28 cellular contexts compared by ENCODE assay signal in genomic region chr1:92926873-92927272, GRCh38.
"Had no signal": no experiment of that assay in that cellular context is flagged by ENCODE, and none has a peak within 500 bp of the region (broad histone marks: within the 10 kb centered on the region; RNA-seq: fewer than 3 reads in every experiment).

No MANE protein-coding gene starts in this region.

- H3K36me3 ChIP-seq: gastroesophageal sphincter, heart right ventricle, left lung, neural progenitor cell, right lobe of liver, stomach, thyroid gland, vagina had no signal

- H2AFZ ChIP-seq: neural progenitor cell, parathyroid adenoma had no signal

- H3K27me3 Mint-ChIP-seq: naive thymus-derived CD4-positive, alpha-beta T cell; progenitor cell of endocrine pancreas had no signal

- DNase-seq: effector CD8-positive, alpha-beta T cell; endodermal cell; foreskin fibroblast; glutamatergic neuron; heart right ventricle; hippocampal formation; left cardiac atrium; left lung; mesenchymal stem cell; mucosa of descending colon; naive thymus-derived CD4-positive, alpha-beta T cell; right lobe of liver; small intestine; stimulated activated CD4-positive, alpha-beta T cell treated with anti-CD3 and anti-CD28 coated beads, Interleukin-15, amount 100 ng/mL, for 24 hours; stimulated activated CD4-positive, alpha-beta T cell treated with anti-CD3 and anti-CD28 coated beads, Interleukin-2, amount 100 ng/mL, for 48 hours; stimulated activated naive CD4-positive, alpha-beta T cell treated with Interleukin-2 at 50 U/mL for 16 hours; stomach; thyroid gland; trophoblast cell had no signal

- ATAC-seq: esophagus mucosa; gastroesophageal sphincter; heart right ventricle; left cardiac atrium; left lung; mucosa of descending colon; naive thymus-derived CD4-positive, alpha-beta T cell; right lobe of liver had no signal

- H3K4me3 ChIP-seq: gastroesophageal sphincter, heart right ventricle, left lung, mucosa of descending colon, neural progenitor cell, right lobe of liver, stomach, thyroid gland, vagina had no signal

- H3K27me3 ChIP-seq: gastroesophageal sphincter, heart right ventricle, left lung, neural progenitor cell, right lobe of liver, stomach, thyroid gland, vagina had no signal

- H3K36me3 Mint-ChIP-seq: neural progenitor cell had no signal

- H3K9me3 Mint-ChIP-seq: endodermal cell; naive thymus-derived CD4-positive, alpha-beta T cell; nephron; neural progenitor cell had no signal

- H3K27ac ChIP-seq: epithelial cell of prostate, gastroesophageal sphincter, heart right ventricle, left lung, neural progenitor cell, parathyroid adenoma, right lobe of liver, stomach, thyroid gland, vagina had no signal

- H3K4me1 Mint-ChIP-seq: endodermal cell, neural progenitor cell had no signal

- H3K4me1 ChIP-seq: left lung, neural progenitor cell, parathyroid adenoma, thyroid gland, vagina had no signal

- H3K4me3 Mint-ChIP-seq: endodermal cell; mesothelial cell of epicardium; naive thymus-derived CD4-positive, alpha-beta T cell; nephron; neural progenitor cell had no signal

- H3K79me2 ChIP-seq: parathyroid adenoma had no signal

- H3K9ac ChIP-seq: neural progenitor cell, parathyroid adenoma had no signal

- H3K9me3 ChIP-seq: gastroesophageal sphincter, heart right ventricle, left lung, mucosa of descending colon, right lobe of liver, stomach, thyroid gland, vagina had no signal

- H3K27ac Mint-ChIP-seq: endodermal cell, mesothelial cell of epicardium, nephron, neural progenitor cell, progenitor cell of endocrine pancreas had no signal

- H3K4me2 ChIP-seq: neural progenitor cell had no signal
